10 cellular contexts compared by ENCODE assay signal in genomic region chr18:62844850-62845643, GRCh38.
DNase-seq lines count a peak whose midpoint lies in the region; ATAC-seq and TF ChIP-seq lines count a peak whose summit lies in the region.
"Had no signal": no experiment of that assay in that cellular context is flagged by ENCODE, and none has a peak within 500 bp of the region (broad histone marks: within the 10 kb centered on the region; RNA-seq: fewer than 3 reads in every experiment).

No MANE protein-coding gene starts in this region.

- no peaks in the 10 kb centered on the region for H4K20me1 ChIP-seq in H9 (ENCODE audit: control insufficient read depth, insufficient read depth, insufficient read length)

- WGBS in H9 (ENCODE audit: extremely low coverage, insufficient read length, low lambda C conversion rate): no CpG with 5 or more reads among the region's 7 CpGs

- no peak for TF ChIP-seq CTCF in H9 (conservative IDR thresholded peaks at IDR 0.05)

- no peak overlapping the region for H2BK120ac ChIP-seq in H9 (ENCODE audit: low read depth, low read length, poor library complexity, severe bottlenecking)

- no peak overlapping the region for H2AFZ ChIP-seq in H9 (ENCODE audit: low read length)

- DNase-seq in CD8-positive, alpha-beta memory T cell: no peak
- no peak for DNase-seq in activated T-helper 1 cell treated with anti-CD3 and anti-CD28 coated beads, Interleukin-12 subunit alpha, Interleukin-12 subunit beta, Interleukin-2, Interleukin-4 antibody, amounts not matched to agents 30 ng/mL and 10 ng/mL and 1 ng/mL, durations not matched to agents 14 hours and 24 hours and 36 hours (ENCODE audit: low spot score)
- DNase-seq in GDM1 (lab: John Stamatoyannopoulos, UW) (no peak), H4 (ENCODE audit: low spot score) (no peak), amniotic stem cell (lab: John Stamatoyannopoulos, UW) (no peak), H9 (no peak)
- DNase-seq: DMS53, naive B cell had no signal

- no peak overlapping the region for H2AK5ac ChIP-seq in H9 (ENCODE audit: insufficient read length, low read length)

- peaks cover 5% of the 10 kb centered on the region for H3K79me1 ChIP-seq in H9 (ENCODE audit: insufficient read depth, low read depth, low read length, poor library complexity, severe bottlenecking)

- no peak overlapping the region for H4K8ac ChIP-seq in H9 (replicated peaks; ENCODE audit: insufficient read length, low read depth, low read length)

- no peaks in the 10 kb centered on the region for H3K9me3 Mint-ChIP-seq in CD8-positive, alpha-beta memory T cell
- H3K9me3 Mint-ChIP-seq in activated T-helper 1 cell treated with anti-CD3 and anti-CD28 coated beads, Interleukin-12 subunit alpha, Interleukin-12 subunit beta, Interleukin-2, Interleukin-4 antibody, amounts not matched to agents 30 ng/mL and 10 ng/mL and 1 ng/mL, durations not matched to agents 14 hours and 24 hours and 36 hours: no peaks in the 10 kb centered on the region
- H3K9me3 Mint-ChIP-seq in H9: no peaks in the 10 kb centered on the region
- H3K9me3 Mint-ChIP-seq: naive B cell had no signal

- no peaks in the 10 kb centered on the region for H3K4me1 ChIP-seq in CD8-positive, alpha-beta memory T cell (ENCODE audit: insufficient read depth, low read length)
- H3K4me1 ChIP-seq in H9 (ENCODE audit: insufficient read depth, low read length): no peaks in the 10 kb centered on the region; the same call in 1 of the 2 replicates

- peaks cover 0 to 5% (median 0%) of the 10 kb centered on the region in 3 donors for H3K36me3 Mint-ChIP-seq in CD8-positive, alpha-beta memory T cell
- peaks cover 2% of the 10 kb centered on the region for H3K36me3 Mint-ChIP-seq in activated T-helper 1 cell treated with anti-CD3 and anti-CD28 coated beads, Interleukin-12 subunit alpha, Interleukin-12 subunit beta, Interleukin-2, Interleukin-4 antibody, amounts not matched to agents 30 ng/mL and 10 ng/mL and 1 ng/mL, durations not matched to agents 14 hours and 24 hours and 36 hours (ENCODE audit: low read depth)
- H3K36me3 Mint-ChIP-seq in H9 (ENCODE audit: insufficient read depth in 1 of 3, low read depth in 3 of 3): peaks cover 8 to 10% (median 10%) of the 10 kb centered on the region in 3 experiments; a peak in 5 of 7 replicates

- CTCF ChIA-PET in CD8-positive, alpha-beta memory T cell (lab: Charles Lee): no interaction called here

- peaks cover 15 to 26% (median 20%) of the 10 kb centered on the region in 3 donors for H3K4me1 Mint-ChIP-seq in CD8-positive, alpha-beta memory T cell
- peaks cover 51% of the 10 kb centered on the region for H3K4me1 Mint-ChIP-seq in activated T-helper 1 cell treated with anti-CD3 and anti-CD28 coated beads, Interleukin-12 subunit alpha, Interleukin-12 subunit beta, Interleukin-2, Interleukin-4 antibody, amounts not matched to agents 30 ng/mL and 10 ng/mL and 1 ng/mL, durations not matched to agents 14 hours and 24 hours and 36 hours (ENCODE audit: low read depth)
- peaks cover 37 to 39% of the 10 kb centered on the region in 2 experiments for H3K4me1 Mint-ChIP-seq in H9

- H3K9ac ChIP-seq in H9 (ENCODE audit: extremely low read depth, insufficient read length, low read length): no peak overlapping the region

- no peaks in the 10 kb centered on the region for H3K36me3 ChIP-seq in CD8-positive, alpha-beta memory T cell (ENCODE audit: insufficient read depth, low read length)

- H3K4me3 ChIP-seq in CD8-positive, alpha-beta memory T cell (ENCODE audit: low read length): no peak overlapping the region

- no peak overlapping the region for H4K91ac ChIP-seq in H9 (ENCODE audit: insufficient read length, low read depth, low read length)

- H3K27me3 ChIP-seq in CD8-positive, alpha-beta memory T cell (ENCODE audit: insufficient read depth, low read length, poor library complexity, severe bottlenecking): no peaks in the 10 kb centered on the region
- H3K27me3 ChIP-seq in H9 (ENCODE audit: insufficient read depth, low read length): no peaks in the 10 kb centered on the region

- H3K27ac ChIP-seq in CD8-positive, alpha-beta memory T cell (ENCODE audit: low read depth, low read length): no peak overlapping the region
- no peak overlapping the region for H3K27ac ChIP-seq in H9 (ENCODE audit: insufficient read length, low read depth, low read length)

- no peak overlapping the region for H3K18ac ChIP-seq in H9 (ENCODE audit: insufficient read length, low read depth, low read length)

- no peak overlapping the region for H3K14ac ChIP-seq in H9 (ENCODE audit: insufficient read depth, low read length)

- no peak overlapping the region for H3K23ac ChIP-seq in H9 (ENCODE audit: insufficient read length, low read depth, low read length)

- intact Hi-C loops in activated T-helper 1 cell treated with anti-CD3 and anti-CD28 coated beads, Interleukin-12 subunit alpha, Interleukin-12 subunit beta, Interleukin-2, Interleukin-4 antibody, amounts not matched to agents 30 ng/mL and 10 ng/mL and 1 ng/mL, durations not matched to agents 14 hours and 24 hours and 36 hours (cut with micrococcal nuclease): loop anchor here (1.0 to 10.0 kb wide), 18 partner anchors 24 to 1107 kb away; partner anchors contain the start of genes KDSR, PHLPP1, PIGN and RELCH

- no peaks in the 10 kb centered on the region for H3K9me3 ChIP-seq in CD8-positive, alpha-beta memory T cell (ENCODE audit: low read length)
- no peaks in the 10 kb centered on the region for H3K9me3 ChIP-seq in H9 (ENCODE audit: control insufficient read depth, low read depth, low read length)

- H3K27ac Mint-ChIP-seq in CD8-positive, alpha-beta memory T cell: peak overlapping the region in 7 of 8 donors; percentile 18 to 91 (median 72)
- H3K27ac Mint-ChIP-seq in activated T-helper 1 cell treated with anti-CD3 and anti-CD28 coated beads, Interleukin-12 subunit alpha, Interleukin-12 subunit beta, Interleukin-2, Interleukin-4 antibody, amounts not matched to agents 30 ng/mL and 10 ng/mL and 1 ng/mL, durations not matched to agents 14 hours and 24 hours and 36 hours: peak overlapping the region; percentile 82
- peak overlapping the region in 1 of 3 experiments; percentile 19; a peak in 2 of 7 replicates for H3K27ac Mint-ChIP-seq in H9

- peak overlapping the region in 6 of 7 donors; percentile 57 to 82 (median 74) for H3K4me3 Mint-ChIP-seq in CD8-positive, alpha-beta memory T cell
- H3K4me3 Mint-ChIP-seq in activated T-helper 1 cell treated with anti-CD3 and anti-CD28 coated beads, Interleukin-12 subunit alpha, Interleukin-12 subunit beta, Interleukin-2, Interleukin-4 antibody, amounts not matched to agents 30 ng/mL and 10 ng/mL and 1 ng/mL, durations not matched to agents 14 hours and 24 hours and 36 hours: peak overlapping the region; percentile 70
- H3K4me3 Mint-ChIP-seq in H9: no peak overlapping the region
- H3K4me3 Mint-ChIP-seq: naive B cell had no signal

- H2BK15ac ChIP-seq in H9 (ENCODE audit: low read depth, low read length): no peak overlapping the region

- H3K56ac ChIP-seq in H9 (ENCODE audit: insufficient read length, low read depth, low read length): no peak overlapping the region

- H2BK12ac ChIP-seq in H9 (ENCODE audit: insufficient read length, low read depth, low read length): no peak overlapping the region

- no peak overlapping the region for H4K5ac ChIP-seq in H9 (ENCODE audit: insufficient read length, low read depth, low read length)

- no peak overlapping the region for H2BK20ac ChIP-seq in H9 (ENCODE audit: low read depth, low read length, poor library complexity, severe bottlenecking)

- peak; percentile 57 for ATAC-seq in GM19328 (IDR thresholded peaks at IDR 0.05; ENCODE audit: unreplicated experiment)
- peak; percentile 71 for ATAC-seq in HG03064 (IDR thresholded peaks at IDR 0.05; ENCODE audit: low read depth, unreplicated experiment)

- H3K23me2 ChIP-seq in H9 (ENCODE audit: insufficient read length, low read depth, low read length, poor library complexity, severe bottlenecking): no peaks in the 10 kb centered on the region

- H3K4me2 ChIP-seq in H9 (ENCODE audit: insufficient read depth, insufficient read length, low read length): no peak overlapping the region

- H2BK5ac ChIP-seq in H9 (ENCODE audit: insufficient read length, low read length): no peak overlapping the region

- no peak overlapping the region for H3T11ph ChIP-seq in H9 (ENCODE audit: low read length)

- peaks cover 9% of the 10 kb centered on the region; the same call in 1 of the 2 replicates for H3K79me2 ChIP-seq in H9 (ENCODE audit: insufficient read depth, low read length)

- no peak overlapping the region for H3K4ac ChIP-seq in H9 (ENCODE audit: low read depth, low read length)

- POLR2A ChIA-PET in CD8-positive, alpha-beta memory T cell (lab: Charles Lee): no interaction called here

- peaks cover 0 to 2% of the 10 kb centered on the region in 2 donors for H3K27me3 Mint-ChIP-seq in CD8-positive, alpha-beta memory T cell
- H3K27me3 Mint-ChIP-seq in activated T-helper 1 cell treated with anti-CD3 and anti-CD28 coated beads, Interleukin-12 subunit alpha, Interleukin-12 subunit beta, Interleukin-2, Interleukin-4 antibody, amounts not matched to agents 30 ng/mL and 10 ng/mL and 1 ng/mL, durations not matched to agents 14 hours and 24 hours and 36 hours (ENCODE audit: insufficient read depth): no peaks in the 10 kb centered on the region
- H3K27me3 Mint-ChIP-seq in H9 (ENCODE audit: low read depth): no peaks in the 10 kb centered on the region
- H3K27me3 Mint-ChIP-seq: naive B cell had no signal

Comparison
In these comparisons a context has a peak if more than half of its experiments do, and no peak if none do; other contexts are left out.
1. H3K4me3 Mint-ChIP-seq: peak in CD8-positive, alpha-beta memory T cell (6 of 7) and activated T-helper 1 cell treated with anti-CD3 and anti-CD28 coated beads, Interleukin-12 subunit alpha, Interleukin-12 subunit beta, Interleukin-2, Interleukin-4 antibody, amounts not matched to agents 30 ng/mL and 10 ng/mL and 1 ng/mL, durations not matched to agents 14 hours and 24 hours and 36 hours (single experiment); none in H9 (0 of 2).